Comparison of ENCODE assay signal across 29 cellular contexts in the genomic region with DNA sequence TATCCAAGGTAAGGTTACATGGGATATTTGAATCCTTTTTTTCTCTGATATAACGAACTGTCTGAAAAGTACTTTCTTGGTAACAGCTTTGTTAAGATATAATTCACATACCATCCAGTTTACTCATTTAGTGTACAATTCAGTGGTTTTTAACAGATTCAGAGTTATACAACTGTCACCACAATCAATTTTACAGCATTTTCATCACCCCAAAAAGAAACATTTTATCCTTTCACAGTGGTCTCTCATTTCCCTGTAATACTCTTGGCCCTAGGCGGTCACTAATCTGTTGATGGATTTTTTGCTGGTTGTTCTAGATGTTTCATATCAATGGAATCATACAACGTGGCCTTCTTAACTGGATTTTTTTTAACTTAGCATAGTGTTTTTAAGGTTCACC.
"Had no signal": no experiment of that assay in that cellular context is flagged by ENCODE, and none has a peak within 500 bp of the region (broad histone marks: within the 10 kb centered on the region; RNA-seq: fewer than 3 reads in every experiment).

No MANE protein-coding gene starts in this region.

- H3K36me3 ChIP-seq: brain microvascular endothelial cell had no signal

- H3K27ac ChIP-seq: brain microvascular endothelial cell, cardiac muscle cell, VCaP had no signal

- H3K27me3 ChIP-seq: brain microvascular endothelial cell, cardiac muscle cell had no signal

- H3K4me3 ChIP-seq: cardiac muscle cell had no signal

- H3K4me2 ChIP-seq: SK-N-SH had no signal

- ATAC-seq: activated CD4-positive, alpha-beta T cell treated with anti-CD3 and anti-CD28 coated beads for 36 hours; Panc1; Right ventricle myocardium inferior had no signal

- H3K9me3 ChIP-seq: SK-N-SH had no signal

- H3K4me3 Mint-ChIP-seq: activated CD4-positive, alpha-beta memory T cell treated with anti-CD3 and anti-CD28 coated beads, Interleukin-2, amount 10 ng/mL, durations not matched to agents 7 days and 5 days; activated CD4-positive, alpha-beta T cell treated with anti-CD3 and anti-CD28 coated beads for 36 hours; activated naive CD4-positive, alpha-beta T cell treated with anti-CD3 and anti-CD28 coated beads, Interleukin-2, amount 10 ng/mL, durations not matched to agents 7 days and 5 days; activated naive CD8-positive, alpha-beta T cell treated with anti-CD3 and anti-CD28 coated beads for 36 hours had no signal

- H3K27ac Mint-ChIP-seq: activated CD4-positive, alpha-beta memory T cell treated with anti-CD3 and anti-CD28 coated beads, Interleukin-2, amount 10 ng/mL, durations not matched to agents 7 days and 5 days; activated CD4-positive, alpha-beta T cell treated with anti-CD3 and anti-CD28 coated beads for 36 hours; activated naive CD4-positive, alpha-beta T cell treated with anti-CD3 and anti-CD28 coated beads, Interleukin-2, amount 10 ng/mL, durations not matched to agents 7 days and 5 days; activated naive CD8-positive, alpha-beta T cell treated with anti-CD3 and anti-CD28 coated beads for 36 hours; activated T-helper 2 cell treated with anti-CD3 and anti-CD28 coated beads, Interferon-gamma antibody, Interleukin-2, Interleukin-4, amounts not matched to agents 10 μg/mL and 5 μg/mL and 100 μg/mL, durations not matched to agents 14 hours and 24 hours and 36 hours had no signal

- DNase-seq: activated CD4-positive, alpha-beta memory T cell treated with anti-CD3 and anti-CD28 coated beads, Interleukin-2, amount 10 ng/mL, durations not matched to agents 7 days and 5 days; activated CD4-positive, alpha-beta T cell treated with anti-CD3 and anti-CD28 coated beads for 36 hours; activated CD4-positive, alpha-beta T cell treated with anti-CD3 and anti-CD28 coated beads, Interleukin-2, amount 50 U/mL, for 1 hour; activated CD4-positive, CD25-positive, alpha-beta regulatory T cell; activated gamma-delta T cell treated with Interleukin-2 at 50 U/mL for 16 hours; activated naive CD4-positive, alpha-beta T cell treated with anti-CD3 and anti-CD28 coated beads, Interleukin-2, amount 10 ng/mL, durations not matched to agents 7 days and 5 days; activated naive CD8-positive, alpha-beta T cell treated with anti-CD3 and anti-CD28 coated beads for 36 hours; activated T-cell treated with anti-CD3 and anti-CD28 coated beads for 4 hours; activated T-cell treated with anti-CD3 and anti-CD28 coated beads, Interleukin-2, amount 50 U/mL, for 48 hours; aorta; brain microvascular endothelial cell; Karpas-422; NCI-H1092 treated with DMSO at 0.1 percent for 48 hours; NCI-H1436; NCI-H1694 treated with DMSO at 0.1 percent for 48 hours; NCI-H2029 treated with DMSO at 0.1 percent for 48 hours; NCI-H345; NCI-H510A treated with DMSO at 0.1 percent for 48 hours; NCI-H69; NK-92 treated with Interleukin-12 subunit alpha and Interleukin-12 subunit beta, amount 100 ng/mL, for 24 hours; OCI-M1; RPMI8226; SK-N-SH; T-helper 1 cell had no signal

- H3K27me3 Mint-ChIP-seq: activated CD4-positive, alpha-beta memory T cell treated with anti-CD3 and anti-CD28 coated beads, Interleukin-2, amount 10 ng/mL, durations not matched to agents 7 days and 5 days; activated CD4-positive, alpha-beta T cell treated with anti-CD3 and anti-CD28 coated beads for 36 hours; activated naive CD4-positive, alpha-beta T cell treated with anti-CD3 and anti-CD28 coated beads, Interleukin-2, amount 10 ng/mL, durations not matched to agents 7 days and 5 days; activated naive CD8-positive, alpha-beta T cell treated with anti-CD3 and anti-CD28 coated beads for 36 hours had no signal

- H3K9ac ChIP-seq: SK-N-SH had no signal
